Comparison of ENCODE assay signal across 8 cellular contexts in the genomic region with DNA sequence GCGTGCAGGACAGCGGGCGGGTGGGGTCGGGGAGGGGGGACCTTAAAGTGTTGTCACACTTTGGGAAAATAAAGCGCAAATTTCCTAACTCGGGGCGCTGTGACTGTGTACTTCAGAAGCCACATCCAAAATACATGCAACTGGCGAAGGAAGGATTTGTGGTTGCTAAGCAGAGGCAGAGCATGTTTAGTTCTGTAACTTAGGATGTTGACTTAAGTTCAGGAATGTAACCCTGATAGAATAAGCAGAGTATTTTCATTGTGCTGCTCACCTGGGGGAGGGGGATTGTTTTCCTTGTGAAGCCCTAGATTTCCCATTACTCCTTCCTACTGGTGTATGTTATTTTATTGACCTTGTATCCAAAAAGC. TPM values are rescaled to one million over a fixed set of nuclear protein-coding genes. Genes with fewer than 3 reads are reported as not detected.
DNase-seq lines count a peak whose midpoint lies in the region; ATAC-seq and TF ChIP-seq lines count a peak whose summit lies in the region.

No MANE protein-coding gene starts in this region.

- peak overlapping the region; percentile 86 to 96 (median 93) for H3K9ac ChIP-seq in BLaER1 treated with 17β-estradiol and CSF1 and Interleukin-3, amounts not matched to agents 10 nM and 100 nM

- no peaks in the 10 kb centered on the region for H3K27me3 ChIP-seq in BLaER1 treated with 17β-estradiol and CSF1 and Interleukin-3, amounts not matched to agents 10 nM and 100 nM
- no peaks in the 10 kb centered on the region for H3K27me3 ChIP-seq in breast epithelium
- no peaks in the 10 kb centered on the region for H3K27me3 ChIP-seq in left lung
- no peaks in the 10 kb centered on the region for H3K27me3 ChIP-seq in thyroid gland

- H3K27ac ChIP-seq in BLaER1 treated with 17β-estradiol and CSF1 and Interleukin-3, amounts not matched to agents 10 nM and 100 nM: peak overlapping the region; percentile 59 to 94 (median 92)
- H3K27ac ChIP-seq in breast epithelium (peak overlapping the region; percentile 90 to 93), left lung (peak overlapping the region; percentile 82 to 93), thyroid gland (peak overlapping the region; percentile 16 to 85 (median 81))

- no peaks in the 10 kb centered on the region for H3K9me3 ChIP-seq in BLaER1 treated with 17β-estradiol and CSF1 and Interleukin-3, amounts not matched to agents 10 nM and 100 nM (replicated peaks in 1 of 11)
- H3K9me3 ChIP-seq in breast epithelium (no peaks in the 10 kb centered on the region), left lung (no peaks in the 10 kb centered on the region), thyroid gland (no peaks in the 10 kb centered on the region)

- no peak for TF ChIP-seq CTCF in breast epithelium (IDR thresholded peaks at IDR 0.05)
- TF ChIP-seq CTCF in left lung (IDR thresholded peaks at IDR 0.05): no peak
- TF ChIP-seq CTCF in thyroid gland (IDR thresholded peaks at IDR 0.05): no peak

- H3K4me3 ChIP-seq in BLaER1 treated with 17β-estradiol and CSF1 and Interleukin-3, amounts not matched to agents 10 nM and 100 nM: peak overlapping the region; percentile 74 to 98 (median 92)
- peak overlapping the region; percentile 47 for H3K4me3 ChIP-seq in Jurkat, Clone E6-1 (ENCODE audit: low read length)
- H3K4me3 ChIP-seq in breast epithelium (peak overlapping the region; percentile 70 to 86 (median 77)), left lung (peak overlapping the region; percentile 38 to 83), thyroid gland (replicated peaks in 1 of 3) (peak overlapping the region in 1 of 3 donors; percentile 42)

- peak; percentile 39 for ATAC-seq in left lung
- ATAC-seq in GM21619 (IDR thresholded peaks at IDR 0.05; ENCODE audit: unreplicated experiment): no peak
- ATAC-seq in GM18870 (IDR thresholded peaks at IDR 0.05; ENCODE audit: unreplicated experiment): no peak
- ATAC-seq in HG03196 (IDR thresholded peaks at IDR 0.05; ENCODE audit: unreplicated experiment): no peak

- intact Hi-C loops in breast epithelium (cut with DNase I; ENCODE audit: low total_unique reads): loop anchor here (5.0 kb wide), 2 partner anchors 37 to 202 kb away; no protein-coding TSS in a partner anchor
- intact Hi-C loops in left lung (cut with DNase I): loop anchor here in 1 of 2 donors (5.0 kb wide), 2 partner anchors 112 to 212 kb away; no protein-coding TSS in a partner anchor
- intact Hi-C loops in thyroid gland (cut with DNase I): loop anchor here (5.0 kb wide), 2 partner anchors 117 to 212 kb away; no protein-coding TSS in a partner anchor

- peaks cover 37 to 41% (median 40%) of the 10 kb centered on the region in 10 experiments for H3K4me1 ChIP-seq in BLaER1 treated with 17β-estradiol and CSF1 and Interleukin-3, amounts not matched to agents 10 nM and 100 nM
- peaks cover 4 to 35% of the 10 kb centered on the region in 2 donors for H3K4me1 ChIP-seq in breast epithelium
- H3K4me1 ChIP-seq in left lung: peaks cover 34 to 43% of the 10 kb centered on the region in 2 donors
- peaks cover 35 to 42% of the 10 kb centered on the region in 2 donors for H3K4me1 ChIP-seq in thyroid gland

- H3K36me3 ChIP-seq in BLaER1 treated with 17β-estradiol and CSF1 and Interleukin-3, amounts not matched to agents 10 nM and 100 nM: peaks cover 0 to 16% (median 4%) of the 10 kb centered on the region in 11 experiments; a peak in 6 of 22 replicates
- H3K36me3 ChIP-seq in breast epithelium (no peaks in the 10 kb centered on the region), left lung (no peaks in the 10 kb centered on the region), thyroid gland (no peaks in the 10 kb centered on the region)

- peak overlapping the region; percentile 80 to 97 (median 94) for H3K4me2 ChIP-seq in BLaER1 treated with 17β-estradiol and CSF1 and Interleukin-3, amounts not matched to agents 10 nM and 100 nM

- WGBS in thyroid gland, 2 donors: 1 to 2% methylated on average over 8 of the region's 8 CpGs

- no peak for DNase-seq in Jurkat, Clone E6-1 (ENCODE audit: low read depth, low spot score)
- DNase-seq in breast epithelium (ENCODE audit: low spot score in 2 of 2) (peak in 1 of 2 donors; percentile 55), left lung (no peak), thyroid gland (peak; percentile 61 to 67)

- TF ChIP-seq POLR2A in breast epithelium (IDR thresholded peaks at IDR 0.05) (no peak), thyroid gland (IDR thresholded peaks at IDR 0.05) (no peak)

- H4K20me1 ChIP-seq in BLaER1 treated with 17β-estradiol and CSF1 and Interleukin-3, amounts not matched to agents 10 nM and 100 nM: peaks cover 0 to 29% (median 10%) of the 10 kb centered on the region in 11 experiments; a peak in 14 of 22 replicates

RNA-seq across cellular contexts. Expression of a gene that starts 0.5 kb away (rescaled TPM):
- 18.1 TPM for polyA plus RNA-seq in Jurkat, Clone E6-1 (2012; ENCODE audit: insufficient read depth, insufficient read length)
- total RNA-seq in breast epithelium (10 to 100 TPM; 17.0 to 39.7 (median 22.8) TPM), left lung (10 to 100 TPM; 26.6 to 34.6 TPM), thyroid gland (10 to 100 TPM; 37.6 to 96.3 (median 80.4) TPM)

RNA-seq across cellular contexts. Expression of a gene that starts 47.0 kb away (rescaled TPM):
- 30.0 TPM for polyA plus RNA-seq in Jurkat, Clone E6-1 (2012; ENCODE audit: insufficient read depth, insufficient read length)
- 10 to 100 TPM; 14.1 to 23.6 (median 23.2) TPM for total RNA-seq in breast epithelium
- total RNA-seq in left lung: 10 to 100 TPM; 14.9 to 15.5 TPM
- 10 to 100 TPM; 23.8 to 33.6 (median 26.6) TPM for total RNA-seq in thyroid gland

RNA-seq across cellular contexts. Expression of a gene that starts 56.9 kb away (rescaled TPM):
- 16.2 TPM for polyA plus RNA-seq in Jurkat, Clone E6-1 (2012; ENCODE audit: insufficient read depth, insufficient read length)
- total RNA-seq in breast epithelium (10 to 100 TPM; 11.4 to 13.9 (median 13.4) TPM), left lung (10 to 100 TPM; 12.8 to 13.8 TPM), thyroid gland (10 to 100 TPM; 16.3 to 19.9 (median 18.6) TPM)

Comparison
In these comparisons a context has a peak if more than half of its experiments do, and no peak if none do; other contexts are left out.
1. DNase-seq: peak in thyroid gland (2 of 2); none in Jurkat, Clone E6-1 (single experiment) and left lung (0 of 2).
2. Peak in every context shown above with its lines, with median percentiles within 50 percentile points of each other: H3K27ac ChIP-seq.